19 cellular contexts compared by ENCODE assay signal in genomic region chr18:67292814-67293213, GRCh38.
DNase-seq lines count a peak whose midpoint lies in the region; ATAC-seq, FAIRE-seq and TF ChIP-seq lines count a peak whose summit lies in the region.
"Had no signal": no experiment of that assay in that cellular context is flagged by ENCODE, and none has a peak within 500 bp of the region (broad histone marks: within the 10 kb centered on the region; RNA-seq: fewer than 3 reads in every experiment).

No MANE protein-coding gene starts in this region.

- H3K27me3 ChIP-seq in HepG2 (ENCODE audit: control insufficient read depth in 1 of 2, insufficient read depth in 2 of 2, low read length in 2 of 2) (no peaks in the 10 kb centered on the region), right lobe of liver (no peaks in the 10 kb centered on the region)
- H3K27me3 ChIP-seq: BE2C, BLaER1 had no signal

- no peak for FAIRE-seq in HepG2 (lab: Jason Lieb, UNC)
- FAIRE-seq: GM12891, GM19239 had no signal

- H3K36me3 Mint-ChIP-seq in activated CD8-positive, alpha-beta T cell treated with anti-CD3 and anti-CD28 coated beads for 36 hours (ENCODE audit: low read depth), result no peaks in the 10 kb centered on the region
- H3K36me3 Mint-ChIP-seq: CD14-positive monocyte; CD4-positive, alpha-beta memory T cell; CD4-positive, CD25-positive, alpha-beta regulatory T cell; CD8-positive, alpha-beta memory T cell had no signal

- H4K20me1 ChIP-seq in HepG2 (ENCODE audit: insufficient read depth, low read length), result no peaks in the 10 kb centered on the region
- H4K20me1 ChIP-seq: BLaER1 had no signal

- no peak overlapping the region for H3K4me3 Mint-ChIP-seq in activated CD8-positive, alpha-beta T cell treated with anti-CD3 and anti-CD28 coated beads for 36 hours
- H3K4me3 Mint-ChIP-seq: CD14-positive monocyte; CD4-positive, alpha-beta memory T cell; CD4-positive, CD25-positive, alpha-beta regulatory T cell; CD8-positive, alpha-beta memory T cell had no signal

- H3K4me1 ChIP-seq in HepG2 (ENCODE audit: insufficient read depth, low read length), result no peaks in the 10 kb centered on the region
- H3K4me1 ChIP-seq in right lobe of liver, result no peaks in the 10 kb centered on the region
- H3K4me1 ChIP-seq in HEK293 (ENCODE audit: control insufficient read depth, insufficient read depth, low read length), result no peaks in the 10 kb centered on the region
- H3K4me1 ChIP-seq: BE2C, BLaER1 had no signal

- no peak overlapping the region for H3K9ac ChIP-seq in HepG2 (ENCODE audit: insufficient read depth, low read depth, low read length)
- H3K9ac ChIP-seq: BLaER1 had no signal

- H3K79me2 ChIP-seq in HepG2 (ENCODE audit: insufficient read depth, low read length), result no peaks in the 10 kb centered on the region

- TF ChIP-seq POLR2A in HepG2 (IDR thresholded peaks at IDR 0.05; ENCODE audit: insufficient read depth in 1 of 2, low read depth in 2 of 2, low read length in 2 of 2), result no peak
- no peak for TF ChIP-seq POLR2A in right lobe of liver (IDR thresholded peaks at IDR 0.05)

- H3K27me3 Mint-ChIP-seq in activated CD8-positive, alpha-beta T cell treated with anti-CD3 and anti-CD28 coated beads for 36 hours, result no peaks in the 10 kb centered on the region
- H3K27me3 Mint-ChIP-seq: CD4-positive, CD25-positive, alpha-beta regulatory T cell had no signal

- BruUV-seq in HepG2 (replicated peaks; lab: Mats Ljungman, UMichigan), result no TSS peak

- intact Hi-C loops in HepG2 (cut with micrococcal nuclease; ENCODE audit: unreplicated experiment), result no loop called here
- intact Hi-C loops in right lobe of liver (cut with DNase I), result no loop called here
- intact Hi-C loops in activated CD8-positive, alpha-beta T cell treated with anti-CD3 and anti-CD28 coated beads for 36 hours (cut with micrococcal nuclease), result no loop called here

- TF ChIP-seq EP300 in HepG2 (IDR thresholded peaks at IDR 0.05; ENCODE audit: low read depth in 2 of 2, low read length in 2 of 2) (no peak), HepG2 (CRISPR knock-in tag; IDR thresholded peaks at IDR 0.05; ENCODE audit: borderline replicate concordance) (no peak)

- CTCF ChIA-PET in HepG2 (lab: Yijun Ruan, JAX; ENCODE audit: low intra/inter-chr PET ratio, low total read pairs) (no interaction called here), HEK293 (lab: Yijun Ruan, JAX) (no interaction called here)
- CTCF ChIA-PET in activated CD8-positive, alpha-beta T cell treated with anti-CD3 and anti-CD28 coated beads for 36 hours (lab: Charles Lee), result no interaction called here

- no peak overlapping the region for H3K4me2 ChIP-seq in HepG2 (ENCODE audit: low read depth, low read length)
- H3K4me2 ChIP-seq: BLaER1 had no signal

- no peak for DNase-seq in HepG2 (ENCODE audit: low spot score)
- no peak for DNase-seq in right lobe of liver
- no peak for DNase-seq in activated CD8-positive, alpha-beta memory T cell treated with anti-CD3 and anti-CD28 coated beads, Interleukin-2, amount 50 U/mL, for 4 hours
- DNase-seq in activated CD8-positive, alpha-beta T cell treated with anti-CD3 and anti-CD28 coated beads for 36 hours, result no peak
- DNase-seq: 8988T; ACHN; BE2C; C1 segment of cervical spinal cord; CD4-positive, alpha-beta memory T cell; CD4-positive, CD25-positive, alpha-beta regulatory T cell; CD8-positive, alpha-beta memory T cell; COR-L47; DMS79 treated with DMSO at 0.1 percent for 48 hours; GF-D8 had no signal

- H3K4me3 ChIP-seq in HepG2 (replicated peaks in 1 of 3; ENCODE audit: insufficient read depth in 1 of 3, low read depth in 2 of 3, low read length in 3 of 3) (no peak overlapping the region), right lobe of liver (no peak overlapping the region), HEK293 (ENCODE audit: low read depth, low read length) (no peak overlapping the region)
- H3K4me3 ChIP-seq: BLaER1 had no signal

- no peak overlapping the region for H2AFZ ChIP-seq in HepG2 (ENCODE audit: low read length)

- in situ Hi-C loops in HepG2 (cut with HindIII; ENCODE audit: extremely low pct_ligation_motif_present, low pct_unique_long_range_greater_than_20kb), result no loop called here

- H3K36me3 ChIP-seq in HepG2 (replicated peaks in 1 of 2; ENCODE audit: control insufficient read depth in 1 of 2, insufficient read depth in 2 of 2, low read length in 2 of 2), result no peaks in the 10 kb centered on the region
- H3K36me3 ChIP-seq in right lobe of liver, result no peaks in the 10 kb centered on the region
- no peaks in the 10 kb centered on the region for H3K36me3 ChIP-seq in HEK293 (ENCODE audit: control insufficient read depth in 2 of 2, insufficient read depth in 1 of 2, low read length in 2 of 2)
- H3K36me3 ChIP-seq: BE2C, BLaER1 had no signal

- H3K9me3 Mint-ChIP-seq in activated CD8-positive, alpha-beta T cell treated with anti-CD3 and anti-CD28 coated beads for 36 hours, result peaks cover 2% of the 10 kb centered on the region

- no peak overlapping the region for H3K27ac Mint-ChIP-seq in activated CD8-positive, alpha-beta T cell treated with anti-CD3 and anti-CD28 coated beads for 36 hours
- H3K27ac Mint-ChIP-seq: CD14-positive monocyte; CD4-positive, alpha-beta memory T cell; CD4-positive, CD25-positive, alpha-beta regulatory T cell; CD8-positive, alpha-beta memory T cell had no signal

- TF ChIP-seq RAD21 in HepG2 (CRISPR knock-in tag; IDR thresholded peaks at IDR 0.05), result no peak

- H3K27ac ChIP-seq in HepG2 (ENCODE audit: extremely low read length, insufficient read depth, low read length) (no peak overlapping the region), right lobe of liver (no peak overlapping the region), HEK293 (ENCODE audit: extremely low read depth, low read depth, low read length) (no peak overlapping the region)
- H3K27ac ChIP-seq: BLaER1 had no signal

- H3K9me3 ChIP-seq in HepG2 (ENCODE audit: low read length) (no peaks in the 10 kb centered on the region), right lobe of liver (no peaks in the 10 kb centered on the region), HEK293 (ENCODE audit: control insufficient read depth, insufficient read depth, low read depth, low read length) (no peaks in the 10 kb centered on the region)
- H3K9me3 ChIP-seq: BE2C had no signal

- ATAC-seq in HepG2, result no peak
- ATAC-seq in right lobe of liver, result no peak
- no peak for ATAC-seq in activated CD8-positive, alpha-beta T cell treated with anti-CD3 and anti-CD28 coated beads for 36 hours

- WGBS in HepG2 (ENCODE audit: low lambda C conversion rate), result 0% methylated on average over 3 of the region's 3 CpGs
- WGBS in right lobe of liver (ENCODE audit: insufficient coverage, low coverage, low lambda C conversion rate, missing lambda C conversion rate), result 27% methylated on average over 2 of the region's 3 CpGs

- TF ChIP-seq CTCF in HepG2 (CRISPR knock-in tag; IDR thresholded peaks at IDR 0.05), result no peak
- no peak for TF ChIP-seq CTCF in right lobe of liver (IDR thresholded peaks at IDR 0.05)
- TF ChIP-seq CTCF in HEK293 (tag by site-specific recombination; IDR thresholded peaks at IDR 0.05), result no peak
- TF ChIP-seq CTCF in activated CD8-positive, alpha-beta T cell treated with anti-CD3 and anti-CD28 coated beads for 36 hours (IDR thresholded peaks at IDR 0.05), result no peak

- POLR2A ChIA-PET in HepG2 (lab: Yijun Ruan, JAX), result no interaction called here
- POLR2A ChIA-PET in HEK293 (lab: Yijun Ruan, JAX), result no interaction called here
- POLR2A ChIA-PET in activated CD8-positive, alpha-beta T cell treated with anti-CD3 and anti-CD28 coated beads for 36 hours (lab: Charles Lee), result no interaction called here

- H3K4me1 Mint-ChIP-seq in activated CD8-positive, alpha-beta T cell treated with anti-CD3 and anti-CD28 coated beads for 36 hours (ENCODE audit: low read depth), result no peaks in the 10 kb centered on the region
- H3K4me1 Mint-ChIP-seq: CD14-positive monocyte; CD4-positive, alpha-beta memory T cell; CD4-positive, CD25-positive, alpha-beta regulatory T cell; CD8-positive, alpha-beta memory T cell had no signal

TF ChIP-seq in HepG2, 621 proteins besides CTCF, POLR2A, EP300 and RAD21:
- TF ChIP-seq THYN1 (CRISPR knock-in tag; IDR thresholded peaks at IDR 0.05; ENCODE audit: borderline replicate concordance, low read depth), result no peak
- TF ChIP-seq CREB1 (IDR thresholded peaks at IDR 0.05), result peak; percentile 64
- no peak for TF ChIP-seq CREB1 (CRISPR knock-in tag; IDR thresholded peaks at IDR 0.05)
TF ChIP-seq in HepG2: peak in this region for 1.

TF ChIP-seq in HEK293, 187 proteins besides CTCF, POLR2A, EP300 and RAD21:
- TF ChIP-seq ZBTB8A (tag by site-specific recombination; IDR thresholded peaks at IDR 0.05) (no peak), ZNF513 (tag by site-specific recombination; IDR thresholded peaks at IDR 0.05) (peak; percentile 71)

Comparison
In these comparisons a context has a peak if more than half of its experiments do, and no peak if none do; other contexts are left out.
1. Of the 63 proteins assayed by ChIP-seq in both HepG2 and HEK293: peak only in HepG2: none; only in HEK293: ZNF513; in both: none; in neither: 62.